Comparison of ENCODE assay signal across 8 cellular contexts in genomic region chr22:42518637-42519543, GRCh38. TPM values are rescaled to one million over a fixed set of nuclear protein-coding genes. Genes with fewer than 3 reads are reported as not detected.
DNase-seq lines count a peak whose midpoint lies in the region; ATAC-seq and TF ChIP-seq lines count a peak whose summit lies in the region.
"Not testable (repeated sequence)": the region's sequence is repeated elsewhere in the genome, so short reads cannot be mapped to it uniquely, and the experiment has no call there.

No MANE protein-coding gene starts in this region.

- H3K9ac ChIP-seq in colonic mucosa (ENCODE audit: low read depth in 2 of 2, low read length in 2 of 2): peak overlapping the region; percentile 66 to 99
- peak overlapping the region; percentile 91 for H3K9ac ChIP-seq in neural progenitor cell

- DNase-seq in GM06990 (ENCODE audit: extremely low read depth, insufficient read length); neural progenitor cell (ENCODE audit: low spot score): not testable (repeated sequence)
- DNase-seq in activated CD4-positive, alpha-beta memory T cell treated with anti-CD3 and anti-CD28 coated beads for 36 hours: peak; percentile 24
- peak; percentile 34 for DNase-seq in colonic mucosa

- not testable (repeated sequence) for H3K27me3 Mint-ChIP-seq in activated CD4-positive, alpha-beta memory T cell treated with anti-CD3 and anti-CD28 coated beads for 36 hours
- peaks cover 13% of the 10 kb centered on the region for H3K27me3 Mint-ChIP-seq in neural progenitor cell (ENCODE audit: insufficient read depth, low read depth)

- not testable (repeated sequence) for H3K9me3 Mint-ChIP-seq in activated CD4-positive, alpha-beta memory T cell treated with anti-CD3 and anti-CD28 coated beads for 36 hours; neural progenitor cell

- WGBS in thymus: 25% methylated on average over 20 of the region's 30 CpGs

- not testable (repeated sequence) for H3K9me3 ChIP-seq in KOPT-K1 (ENCODE audit: insufficient read depth, low read length, poor library complexity, severe bottlenecking); colonic mucosa; neural progenitor cell (ENCODE audit: low read depth); thymus (ENCODE audit: control insufficient read depth)

- not testable (repeated sequence) for H3K36me3 Mint-ChIP-seq in activated CD4-positive, alpha-beta memory T cell treated with anti-CD3 and anti-CD28 coated beads for 36 hours; neural progenitor cell

- peak overlapping the region; percentile 82 for H3K4me2 ChIP-seq in neural progenitor cell

- H2AFZ ChIP-seq in neural progenitor cell (replicated peaks): peak overlapping the region; percentile 68

- not testable (repeated sequence) for H3K36me3 ChIP-seq in GM06990 (ENCODE audit: control insufficient read depth, insufficient read depth, low read length); colonic mucosa; neural progenitor cell
- H3K36me3 ChIP-seq in KOPT-K1 (ENCODE audit: insufficient read depth, low read length): peaks cover 38% of the 10 kb centered on the region
- H3K36me3 ChIP-seq in thymus (ENCODE audit: control insufficient read depth, insufficient read depth): peaks cover 26% of the 10 kb centered on the region

- intact Hi-C loops in activated CD4-positive, alpha-beta memory T cell treated with anti-CD3 and anti-CD28 coated beads for 36 hours (cut with micrococcal nuclease); colonic mucosa (cut with DNase I): not testable (repeated sequence)

- H3K27me3 ChIP-seq in GM06990 (replicated peaks; ENCODE audit: control insufficient read depth, insufficient read depth, low read length); colonic mucosa; neural progenitor cell; thymus (ENCODE audit: control insufficient read depth, insufficient read depth): not testable (repeated sequence)

- H3K4me3 ChIP-seq in GM06990 (replicated peaks; ENCODE audit: low read depth, low read length) (peak overlapping the region; percentile 90), colonic mucosa (peak overlapping the region; percentile 92), iPS-11a (ENCODE audit: low read depth, low read length) (peak overlapping the region; percentile 80), neural progenitor cell (peak overlapping the region; percentile 85), thymus (ENCODE audit: low read length) (peak overlapping the region; percentile 73)

- H3K27ac Mint-ChIP-seq in activated CD4-positive, alpha-beta memory T cell treated with anti-CD3 and anti-CD28 coated beads for 36 hours: peak overlapping the region; percentile 89
- peak overlapping the region; percentile 78 for H3K27ac Mint-ChIP-seq in neural progenitor cell

- peak overlapping the region; percentile 83 for H3K27ac ChIP-seq in KOPT-K1 (ENCODE audit: low read depth, low read length, poor library complexity, severe bottlenecking)
- H3K27ac ChIP-seq in colonic mucosa: peak overlapping the region; percentile 56
- not testable (repeated sequence) for H3K27ac ChIP-seq in neural progenitor cell; thymus (ENCODE audit: low read depth)

- peak; percentile 1 for ATAC-seq in GM21737 (IDR thresholded peaks at IDR 0.05; ENCODE audit: unreplicated experiment)

- H3K4me1 ChIP-seq in colonic mucosa; neural progenitor cell; thymus (ENCODE audit: control insufficient read depth, insufficient read depth, low read length): not testable (repeated sequence)

- peak overlapping the region; percentile 97 for H3K4me3 Mint-ChIP-seq in activated CD4-positive, alpha-beta memory T cell treated with anti-CD3 and anti-CD28 coated beads for 36 hours
- H3K4me3 Mint-ChIP-seq in neural progenitor cell: peak overlapping the region; percentile 99

- CTCF ChIA-PET in activated CD4-positive, alpha-beta memory T cell treated with anti-CD3 and anti-CD28 coated beads for 36 hours (lab: Charles Lee): not testable (repeated sequence)

- POLR2A ChIA-PET in activated CD4-positive, alpha-beta memory T cell treated with anti-CD3 and anti-CD28 coated beads for 36 hours (lab: Charles Lee): not testable (repeated sequence)

- peaks cover 14% of the 10 kb centered on the region for H3K4me1 Mint-ChIP-seq in activated CD4-positive, alpha-beta memory T cell treated with anti-CD3 and anti-CD28 coated beads for 36 hours (ENCODE audit: low read depth)
- peaks cover 16% of the 10 kb centered on the region for H3K4me1 Mint-ChIP-seq in neural progenitor cell

- H3K79me2 ChIP-seq in neural progenitor cell (ENCODE audit: low read depth): peaks cover 24% of the 10 kb centered on the region

- not testable (repeated sequence) for H4K20me1 ChIP-seq in neural progenitor cell (ENCODE audit: low read depth)

- not testable (repeated sequence) for H3F3A ChIP-seq in neural progenitor cell (ENCODE audit: low read depth)

- TF ChIP-seq CTCF in GM06990 (IDR thresholded peaks at IDR 0.05; ENCODE audit: insufficient read depth, low read length, poor library complexity, severe bottlenecking); colonic mucosa (IDR thresholded peaks at IDR 0.05); neural progenitor cell (IDR thresholded peaks at IDR 0.05): not testable (repeated sequence)

RNA-seq across cellular contexts. Expression of gene RRP7A, which starts 0.7 kb away (rescaled TPM):
- 100 to 1,000 TPM; 102 to 108 TPM for total RNA-seq in activated CD4-positive, alpha-beta memory T cell treated with anti-CD3 and anti-CD28 coated beads for 36 hours
- total RNA-seq in colonic mucosa: 10 to 100 TPM; 28.6 to 79.4 TPM
- 15.2 and 31.9 TPM in 2 replicates for total RNA-seq in neural progenitor cell (ENCODE audit: low replicate concordance)
- polyA plus RNA-seq in thymus: 21.9 TPM

RNA-seq across cellular contexts. Expression of gene SERHL2, which starts 34.9 kb away (rescaled TPM):
- total RNA-seq in activated CD4-positive, alpha-beta memory T cell treated with anti-CD3 and anti-CD28 coated beads for 36 hours: 1 to 10 TPM in 1 of 2 experiments, under 1 TPM in 1; 0.83 to 1.2 TPM
- 1 to 10 TPM; 1.1 to 1.7 TPM for total RNA-seq in colonic mucosa
- total RNA-seq in neural progenitor cell (ENCODE audit: low replicate concordance): 0.99 TPM in 1 of 2 replicates, not detected in the other
- polyA plus RNA-seq in thymus: 1.2 TPM
